In genomic region chr10:117667831-117668230, GRCh38 we compare ENCODE assay signal across 3 cellular contexts.
"Had no signal": no experiment of that assay in that cellular context is flagged by ENCODE, and none has a peak within 500 bp of the region (broad histone marks: within the 10 kb centered on the region; RNA-seq: fewer than 3 reads in every experiment).

No MANE protein-coding gene starts in this region.

- DNase-seq: GDM1, GF-D8 had no signal

- H3K4me3 ChIP-seq: GM12878 had no signal

- ATAC-seq: GM12878 had no signal
